ENCODE assay signal across 39 cellular contexts in the genomic region with DNA sequence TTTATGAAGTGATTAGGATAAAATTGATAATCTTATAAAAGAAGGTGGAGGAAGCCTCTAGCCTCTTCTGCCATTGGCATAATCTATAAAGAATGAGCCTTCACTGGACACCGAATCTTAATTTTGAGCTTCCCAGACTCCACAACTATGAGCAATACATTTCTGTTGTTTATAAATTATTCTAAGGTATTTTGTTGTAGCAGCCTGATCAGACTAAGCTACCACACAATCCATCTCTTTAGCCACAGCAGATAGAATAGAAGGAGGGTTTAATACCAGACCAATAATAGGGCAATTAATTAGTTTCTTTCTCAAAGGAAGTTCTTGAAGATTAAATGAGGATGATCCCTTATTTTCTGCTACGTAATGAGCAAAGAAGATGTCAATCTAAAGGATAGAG. TPM values are rescaled to one million over a fixed set of nuclear protein-coding genes. Genes with fewer than 3 reads are reported as not detected.
"Had no signal": no experiment of that assay in that cellular context is flagged by ENCODE, and none has a peak within 500 bp of the region (broad histone marks: within the 10 kb centered on the region; RNA-seq: fewer than 3 reads in every experiment).

No MANE protein-coding gene starts in this region.

- ATAC-seq: activated naive CD4-positive, alpha-beta T cell treated with anti-CD3 and anti-CD28 coated beads, Interleukin-2, amount 50 U/mL, for 72 hours; activated naive CD8-positive, alpha-beta T cell treated with anti-CD3 and anti-CD28 coated beads, Interleukin-2, amount 50 U/mL, for 24 hours; activated T-cell treated with anti-CD3 and anti-CD28 coated beads, Interleukin-2, amount 50 U/mL, for 4 hours; activated T-cell treated with anti-CD3 and anti-CD28 coated beads, Interleukin-2, amount 50 U/mL, for 72 hours; activated T-helper 17 cell treated with anti-CD3 and anti-CD28 coated beads, Interleukin-2, amount 50 U/mL, for 72 hours; body of pancreas had no signal

- H3K36me3 ChIP-seq: ascending aorta, brain microvascular endothelial cell, breast epithelium, cardiac muscle cell, colonic mucosa had no signal

- H3K4me1 Mint-ChIP-seq: activated naive CD4-positive, alpha-beta T cell treated with anti-CD3 and anti-CD28 coated beads, Interleukin-2, amount 10 ng/mL, durations not matched to agents 7 days and 5 days; activated naive CD4-positive, alpha-beta T cell treated with anti-CD3 and anti-CD28 coated beads, Interleukin-2, amount 50 U/mL, for 24 hours; activated naive CD8-positive, alpha-beta T cell treated with anti-CD3 and anti-CD28 coated beads for 36 hours; activated naive CD8-positive, alpha-beta T cell treated with anti-CD3 and anti-CD28 coated beads, Interleukin-2, amount 50 U/mL, for 24 hours; activated T-helper 17 cell treated with anti-CD3 and anti-CD28 coated beads, Interleukin-2, amount 50 U/mL, for 72 hours had no signal

- H3K9me3 Mint-ChIP-seq: activated naive CD4-positive, alpha-beta T cell treated with anti-CD3 and anti-CD28 coated beads for 36 hours; activated naive CD4-positive, alpha-beta T cell treated with anti-CD3 and anti-CD28 coated beads, Interleukin-2, amount 10 ng/mL, durations not matched to agents 7 days and 5 days; activated naive CD4-positive, alpha-beta T cell treated with anti-CD3 and anti-CD28 coated beads, Interleukin-2, amount 50 U/mL, for 24 hours; activated naive CD8-positive, alpha-beta T cell treated with anti-CD3 and anti-CD28 coated beads for 36 hours; activated T-cell treated with anti-CD3 and anti-CD28 coated beads, Interleukin-2, amount 50 U/mL, for 24 hours; activated T-cell treated with anti-CD3 and anti-CD28 coated beads, Interleukin-2, amount 50 U/mL, for 72 hours; activated T-helper 1 cell treated with anti-CD3 and anti-CD28 coated beads, Interleukin-12 subunit alpha, Interleukin-12 subunit beta, Interleukin-2, Interleukin-4 antibody, amounts not matched to agents 30 ng/mL and 10 ng/mL and 1 ng/mL, durations not matched to agents 14 hours and 24 hours and 36 hours; activated T-helper 2 cell treated with anti-CD3 and anti-CD28 coated beads, Interferon-gamma antibody, Interleukin-2, Interleukin-4, amounts not matched to agents 10 μg/mL and 5 μg/mL and 100 μg/mL, durations not matched to agents 14 hours and 24 hours and 36 hours had no signal

- H3K27me3 Mint-ChIP-seq: activated naive CD4-positive, alpha-beta T cell treated with anti-CD3 and anti-CD28 coated beads, Interleukin-2, amount 50 U/mL, for 24 hours; activated T-cell treated with anti-CD3 and anti-CD28 coated beads, Interleukin-2, amount 50 U/mL, for 24 hours; brain had no signal

- H3K4me3 Mint-ChIP-seq: activated naive CD4-positive, alpha-beta T cell treated with anti-CD3 and anti-CD28 coated beads for 36 hours; activated naive CD4-positive, alpha-beta T cell treated with anti-CD3 and anti-CD28 coated beads, Interleukin-2, amount 10 ng/mL, durations not matched to agents 7 days and 5 days; activated naive CD4-positive, alpha-beta T cell treated with anti-CD3 and anti-CD28 coated beads, Interleukin-2, amount 50 U/mL, for 24 hours; activated naive CD8-positive, alpha-beta T cell; activated naive CD8-positive, alpha-beta T cell treated with anti-CD3 and anti-CD28 coated beads for 36 hours; activated naive CD8-positive, alpha-beta T cell treated with anti-CD3 and anti-CD28 coated beads, Interleukin-2, amount 10 ng/mL, durations not matched to agents 7 days and 5 days; activated naive CD8-positive, alpha-beta T cell treated with anti-CD3 and anti-CD28 coated beads, Interleukin-2, amount 50 U/mL, for 24 hours; activated T-cell treated with anti-CD3 and anti-CD28 coated beads, Interleukin-2, amount 50 U/mL, for 24 hours; activated T-cell treated with anti-CD3 and anti-CD28 coated beads, Interleukin-2, amount 50 U/mL, for 4 hours; activated T-cell treated with anti-CD3 and anti-CD28 coated beads, Interleukin-2, amount 50 U/mL, for 72 hours; activated T-helper 1 cell treated with anti-CD3 and anti-CD28 coated beads, Interleukin-12 subunit alpha, Interleukin-12 subunit beta, Interleukin-2, Interleukin-4 antibody, amounts not matched to agents 30 ng/mL and 10 ng/mL and 1 ng/mL, durations not matched to agents 14 hours and 24 hours and 36 hours; activated T-helper 17 cell treated with anti-CD3 and anti-CD28 coated beads, Interleukin-2, amount 50 U/mL, for 72 hours; brain; central memory CD8-positive, alpha-beta T cell had no signal

- FAIRE-seq: bronchial epithelial cell, colon had no signal

- H3K27me3 ChIP-seq: ascending aorta, body of pancreas, brain microvascular endothelial cell, breast epithelium, cardiac muscle cell, colonic mucosa had no signal

- DNase-seq: activated effector memory CD4-positive, alpha-beta T cell treated with anti-CD3 and anti-CD28 coated beads, Interleukin-2, amount 50 U/mL, for 16 hours; activated effector memory CD4-positive, alpha-beta T cell treated with Interleukin-2 at 50 U/mL for 16 hours; activated gamma-delta T cell; activated gamma-delta T cell treated with Interleukin-2 at 50 U/mL for 16 hours; activated naive CD4-positive, alpha-beta T cell; activated naive CD4-positive, alpha-beta T cell treated with anti-CD3 and anti-CD28 coated beads for 36 hours; activated naive CD4-positive, alpha-beta T cell treated with anti-CD3 and anti-CD28 coated beads, Interleukin-2, amount 10 ng/mL, durations not matched to agents 7 days and 5 days; activated naive CD4-positive, alpha-beta T cell treated with anti-CD3 and anti-CD28 coated beads, Interleukin-2, amount 50 U/mL, for 16 hours; activated naive CD4-positive, alpha-beta T cell treated with Interleukin-2 at 50 U/mL for 16 hours; activated naive CD8-positive, alpha-beta T cell treated with anti-CD3 and anti-CD28 coated beads for 36 hours; activated naive CD8-positive, alpha-beta T cell treated with anti-CD3 and anti-CD28 coated beads, Interleukin-2, amount 10 ng/mL, durations not matched to agents 7 days and 5 days; activated naive CD8-positive, alpha-beta T cell treated with anti-CD3 and anti-CD28 coated beads, Interleukin-2, amount 50 U/mL, for 24 hours; activated T-cell treated with anti-CD3 and anti-CD28 coated beads, Interleukin-2, amount 50 U/mL, for 24 hours; activated T-cell treated with anti-CD3 and anti-CD28 coated beads, Interleukin-2, amount 50 U/mL, for 4 hours; activated T-cell treated with anti-CD3 and anti-CD28 coated beads, Interleukin-2, amount 50 U/mL, for 48 hours; activated T-cell treated with anti-CD3 and anti-CD28 coated beads, Interleukin-2, amount 50 U/mL, for 72 hours; amniotic stem cell; amygdala; anterior cingulate cortex; aorta; body of pancreas; brain microvascular endothelial cell; caudate nucleus; central memory CD4-positive, alpha-beta T cell; cerebellar nuclear complex; colonic mucosa had no signal

- H3K9me3 ChIP-seq: ascending aorta, body of pancreas, breast epithelium, colonic mucosa had no signal

- H3K4me3 ChIP-seq: ascending aorta, body of pancreas, breast epithelium, cardiac muscle cell, colonic mucosa had no signal

- H3K4me1 ChIP-seq: body of pancreas, breast epithelium, colonic mucosa had no signal

- H3K27ac Mint-ChIP-seq: activated naive CD4-positive, alpha-beta T cell treated with anti-CD3 and anti-CD28 coated beads for 36 hours; activated naive CD4-positive, alpha-beta T cell treated with anti-CD3 and anti-CD28 coated beads, Interleukin-2, amount 10 ng/mL, durations not matched to agents 7 days and 5 days; activated naive CD4-positive, alpha-beta T cell treated with anti-CD3 and anti-CD28 coated beads, Interleukin-2, amount 50 U/mL, for 24 hours; activated naive CD4-positive, alpha-beta T cell treated with anti-CD3 and anti-CD28 coated beads, Interleukin-2, amount 50 U/mL, for 72 hours; activated naive CD8-positive, alpha-beta T cell; activated naive CD8-positive, alpha-beta T cell treated with anti-CD3 and anti-CD28 coated beads for 36 hours; activated naive CD8-positive, alpha-beta T cell treated with anti-CD3 and anti-CD28 coated beads, Interleukin-2, amount 10 ng/mL, durations not matched to agents 7 days and 5 days; activated naive CD8-positive, alpha-beta T cell treated with anti-CD3 and anti-CD28 coated beads, Interleukin-2, amount 50 U/mL, for 24 hours; activated T-cell treated with anti-CD3 and anti-CD28 coated beads, Interleukin-2, amount 50 U/mL, for 24 hours; activated T-cell treated with anti-CD3 and anti-CD28 coated beads, Interleukin-2, amount 50 U/mL, for 72 hours; activated T-helper 1 cell treated with anti-CD3 and anti-CD28 coated beads, Interleukin-12 subunit alpha, Interleukin-12 subunit beta, Interleukin-2, Interleukin-4 antibody, amounts not matched to agents 30 ng/mL and 10 ng/mL and 1 ng/mL, durations not matched to agents 14 hours and 24 hours and 36 hours; activated T-helper 17 cell treated with anti-CD3 and anti-CD28 coated beads, Interleukin-2, amount 50 U/mL, for 72 hours; activated T-helper 2 cell treated with anti-CD3 and anti-CD28 coated beads, Interferon-gamma antibody, Interleukin-2, Interleukin-4, amounts not matched to agents 10 μg/mL and 5 μg/mL and 100 μg/mL, durations not matched to agents 14 hours and 24 hours and 36 hours; brain had no signal

- H3K27ac ChIP-seq: ascending aorta, body of pancreas, brain microvascular endothelial cell, breast epithelium, cardiac muscle cell, colonic mucosa had no signal

- H3K36me3 Mint-ChIP-seq: activated naive CD4-positive, alpha-beta T cell treated with anti-CD3 and anti-CD28 coated beads, Interleukin-2, amount 10 ng/mL, durations not matched to agents 7 days and 5 days; activated naive CD4-positive, alpha-beta T cell treated with anti-CD3 and anti-CD28 coated beads, Interleukin-2, amount 50 U/mL, for 24 hours; activated naive CD8-positive, alpha-beta T cell; activated naive CD8-positive, alpha-beta T cell treated with anti-CD3 and anti-CD28 coated beads for 36 hours; activated naive CD8-positive, alpha-beta T cell treated with anti-CD3 and anti-CD28 coated beads, Interleukin-2, amount 10 ng/mL, durations not matched to agents 7 days and 5 days; brain had no signal

RNA-seq across cellular contexts. Expression of gene SUCNR1, which starts 33.3 kb away (rescaled TPM):
- total RNA-seq: activated naive CD4-positive, alpha-beta T cell treated with anti-CD3 and anti-CD28 coated beads for 36 hours; activated naive CD4-positive, alpha-beta T cell treated with anti-CD3 and anti-CD28 coated beads, Interleukin-2, amount 50 U/mL, for 72 hours; activated T-cell treated with anti-CD3 and anti-CD28 coated beads, Interleukin-2, amount 50 U/mL, for 4 hours; activated T-helper 1 cell treated with anti-CD3 and anti-CD28 coated beads, Interleukin-12 subunit alpha, Interleukin-12 subunit beta, Interleukin-2, Interleukin-4 antibody, amounts not matched to agents 30 ng/mL and 10 ng/mL and 1 ng/mL, durations not matched to agents 14 hours and 24 hours and 36 hours; activated T-helper 17 cell treated with anti-CD3 and anti-CD28 coated beads, Interleukin-2, amount 50 U/mL, for 72 hours; activated T-helper 2 cell treated with anti-CD3 and anti-CD28 coated beads, Interferon-gamma antibody, Interleukin-2, Interleukin-4, amounts not matched to agents 10 μg/mL and 5 μg/mL and 100 μg/mL, durations not matched to agents 14 hours and 24 hours and 36 hours; bronchial epithelial cell; cardiac muscle cell had no signal
- polyA plus RNA-seq: cardiac muscle cell had no signal
